In genomic region chr19:17424743-17425365, GRCh38 we compare ENCODE assay signal across 8 cellular contexts. TPM values are rescaled to one million over a fixed set of nuclear protein-coding genes. Genes with fewer than 3 reads are reported as not detected.
A peak's percentile ranks its signal among the peaks of the same experiment; 100 is the strongest.
DNase-seq lines count a peak whose midpoint lies in the region; ATAC-seq, FAIRE-seq and TF ChIP-seq lines count a peak whose summit lies in the region.

No MANE protein-coding gene starts in this region.

- H3K27ac ChIP-seq in endothelial cell of umbilical vein (ENCODE audit: insufficient read depth, low read depth, low read length): no peak overlapping the region

- TF ChIP-seq POLR2A in endothelial cell of umbilical vein (IDR thresholded peaks at IDR 0.05; ENCODE audit: low read depth, low read length): no peak
- TF ChIP-seq POLR2A in H54 (IDR thresholded peaks at IDR 0.05; ENCODE audit: low read depth, low read length): no peak

- POLR2A ChIA-PET in endothelial cell of umbilical vein (lab: Charles Lee): no interaction called here

- no peak overlapping the region for H3K9ac ChIP-seq in endothelial cell of umbilical vein (replicated peaks; ENCODE audit: extremely low read depth, insufficient read depth, low read length)

- H3K4me3 Mint-ChIP-seq in neural crest cell: peak overlapping the region; percentile 72

- in situ Hi-C loops in SK-MEL-5 (cut with HindIII; ENCODE audit: low pct_unique_long_range_greater_than_20kb, low sequenced_read_pairs): no loop called here

- dilution Hi-C loops in endothelial cell of umbilical vein (cut with MboI; ENCODE audit: extremely low pct_ligation_motif_present, low sequenced_read_pairs): no loop called here

- intact Hi-C loops in endothelial cell of umbilical vein (cut with micrococcal nuclease): no loop called here

- H3K4me2 ChIP-seq in endothelial cell of umbilical vein (ENCODE audit: insufficient read depth, low read length): no peak overlapping the region

- H3K9me1 ChIP-seq in endothelial cell of umbilical vein (replicated peaks; ENCODE audit: control insufficient read depth, extremely low read depth, insufficient read depth, low read length): no peaks in the 10 kb centered on the region

- no peaks in the 10 kb centered on the region for H3K9me3 Mint-ChIP-seq in neural crest cell

- H3K4me1 ChIP-seq in endothelial cell of umbilical vein (ENCODE audit: control insufficient read depth, extremely low read depth, insufficient read depth, low read length): peaks cover 5% of the 10 kb centered on the region

- TF ChIP-seq CTCF in AG09309 (IDR thresholded peaks at IDR 0.05; ENCODE audit: control insufficient read depth, insufficient read depth, low read depth, low read length, missing control alignments) (peak; percentile 45), GM12875 (IDR thresholded peaks at IDR 0.05; ENCODE audit: borderline replicate concordance, insufficient read depth, low read depth, low read length) (peak; percentile 51; the same call in 1 of the 2 replicates), endothelial cell of umbilical vein (IDR thresholded peaks at IDR 0.05; ENCODE audit: extremely low read depth in 1 of 2, insufficient read depth in 1 of 2, low read depth in 1 of 2, low read length in 2 of 2) (peak; percentile 42 to 57), neural crest cell (conservative IDR thresholded peaks at IDR 0.05) (peak; percentile 59)

- H3K4me3 ChIP-seq in AG09309 (ENCODE audit: control insufficient read depth, low read depth, low read length) (no peak overlapping the region), GM12875 (ENCODE audit: low read depth, low read length) (no peak overlapping the region), endothelial cell of umbilical vein (replicated peaks in 1 of 3; ENCODE audit: insufficient read depth in 1 of 3, low read depth in 1 of 3, low read length in 3 of 3) (no peak overlapping the region)

- no peaks in the 10 kb centered on the region for H3K27me3 Mint-ChIP-seq in neural crest cell (ENCODE audit: low read depth)

- peaks cover 14% of the 10 kb centered on the region for H3K4me1 Mint-ChIP-seq in neural crest cell

- no peaks in the 10 kb centered on the region for H3K36me3 Mint-ChIP-seq in neural crest cell (ENCODE audit: low read depth)

- no peak for ATAC-seq in GM18511 (IDR thresholded peaks at IDR 0.05; ENCODE audit: unreplicated experiment)

- no peaks in the 10 kb centered on the region for H4K20me1 ChIP-seq in endothelial cell of umbilical vein (replicated peaks; ENCODE audit: control insufficient read depth, extremely low read depth, insufficient read depth, low read length)

- no peaks in the 10 kb centered on the region for H3K79me2 ChIP-seq in endothelial cell of umbilical vein (ENCODE audit: control insufficient read depth, insufficient read depth, low read length)

- CTCF ChIA-PET in endothelial cell of umbilical vein (lab: Charles Lee): interaction anchor here (0.9 to 1.6 kb wide), 4 partner anchors 13 to 34 kb away, joined by 3 to 7 read pairs (median 4); partner anchors contain the start of gene TMEM221

- H2AFZ ChIP-seq in endothelial cell of umbilical vein (ENCODE audit: low read depth, low read length): no peak overlapping the region

- peak; percentile 55 for FAIRE-seq in endothelial cell of umbilical vein (lab: Jason Lieb, UNC)
- FAIRE-seq in HTR-8/SVneo (lab: Jason Lieb, UNC): no peak
- no peak for FAIRE-seq in H54 (lab: Jason Lieb, UNC)

- no peaks in the 10 kb centered on the region for H3K9me3 ChIP-seq in endothelial cell of umbilical vein (replicated peaks; ENCODE audit: control insufficient read depth, insufficient read depth, low read length)

- no peaks in the 10 kb centered on the region for H3K27me3 ChIP-seq in endothelial cell of umbilical vein (ENCODE audit: control insufficient read depth in 2 of 2, insufficient read depth in 2 of 2, low read length in 2 of 2)

- BruUV-seq in endothelial cell of umbilical vein (replicated peaks; lab: Mats Ljungman, UMichigan): no TSS peak

- DNase-seq in AG09309 (ENCODE audit: low read depth): no peak
- DNase-seq in SK-MEL-5 (ENCODE audit: low read depth, low spot score): peak; percentile 65
- peak; percentile 48 for DNase-seq in endothelial cell of umbilical vein (ENCODE audit: low read depth, low spot score)
- DNase-seq in neural crest cell (ENCODE audit: low read depth, low spot score): peak; percentile 76
- DNase-seq in HTR-8/SVneo (ENCODE audit: insufficient read length, low spot score): no peak
- no peak for DNase-seq in H54 (ENCODE audit: insufficient read length, low spot score)

- H3K36me3 ChIP-seq in endothelial cell of umbilical vein (ENCODE audit: control insufficient read depth in 2 of 2, extremely low read depth in 1 of 2, insufficient read depth in 2 of 2, low read length in 2 of 2): no peaks in the 10 kb centered on the region

- peak overlapping the region; percentile 12 for H3K27ac Mint-ChIP-seq in neural crest cell (ENCODE audit: unreplicated experiment)

RNA-seq across cellular contexts. Expression of gene MVB12A, which starts 5.0 kb away (rescaled TPM):
- total RNA-seq in SK-MEL-5 (2014; rRNA removed; shearing (Covaris generic)): 53.4 and 59.8 TPM in 2 replicates
- polyA plus RNA-seq in SK-MEL-5 (2015; cell fraction: cytosol; rRNA removed): 78.4 and 93.3 TPM in 2 replicates
- 19.4 and 28.0 TPM in 2 replicates for polyA plus RNA-seq in SK-MEL-5 (2015; cell fraction: nucleus; rRNA removed)
- 58.1 and 63.3 TPM in 2 replicates for total RNA-seq in endothelial cell of umbilical vein
- polyA plus RNA-seq in endothelial cell of umbilical vein: 88.8 and 109 TPM in 2 replicates
- 46.9 and 68.5 TPM in 2 replicates for polyA plus RNA-seq in endothelial cell of umbilical vein (2011; cell fraction: cytosol; rRNA removed)
- polyA plus RNA-seq in endothelial cell of umbilical vein (2011; cell fraction: nucleus; rRNA removed): 55.0 and 67.6 TPM in 2 replicates
- 29.3 and 44.5 TPM in 2 replicates for polyA plus RNA-seq in endothelial cell of umbilical vein (2012)
- polyA minus RNA-seq in endothelial cell of umbilical vein: 25.8 and 26.0 TPM in 2 replicates
- 34.8 TPM for polyA minus RNA-seq in endothelial cell of umbilical vein (2011; cell fraction: cytosol; rRNA and poly(A)+ RNA removed)
- 15.8 and 20.5 TPM in 2 replicates for polyA minus RNA-seq in endothelial cell of umbilical vein (2011; cell fraction: nucleus; rRNA and poly(A)+ RNA removed)
- 47.6 and 48.1 TPM in 2 replicates for total RNA-seq in neural crest cell

RNA-seq across cellular contexts. Expression of gene BST2, which starts 19.4 kb away (rescaled TPM):
- 0.21 and 1.9 TPM in 2 replicates for total RNA-seq in SK-MEL-5 (2014; rRNA removed; shearing (Covaris generic))
- polyA plus RNA-seq in SK-MEL-5 (2015; cell fraction: cytosol; rRNA removed): 1.6 and 2.3 TPM in 2 replicates
- 0.24 TPM in 1 of 2 replicates, not detected in the other for polyA plus RNA-seq in SK-MEL-5 (2015; cell fraction: nucleus; rRNA removed)
- total RNA-seq in endothelial cell of umbilical vein (20.7 and 21.2 TPM in 2 replicates), neural crest cell (not detected in 2 replicates)
- 145 and 146 TPM in 2 replicates for polyA plus RNA-seq in endothelial cell of umbilical vein
- 143 and 161 TPM in 2 replicates for polyA plus RNA-seq in endothelial cell of umbilical vein (2011; cell fraction: cytosol; rRNA removed)
- polyA plus RNA-seq in endothelial cell of umbilical vein (2011; cell fraction: nucleus; rRNA removed): 45.3 and 52.9 TPM in 2 replicates
- 84.7 and 155 TPM in 2 replicates for polyA plus RNA-seq in endothelial cell of umbilical vein (2012)
- 39.7 and 41.2 TPM in 2 replicates for polyA minus RNA-seq in endothelial cell of umbilical vein
- 168 TPM for polyA minus RNA-seq in endothelial cell of umbilical vein (2011; cell fraction: cytosol; rRNA and poly(A)+ RNA removed)
- 5.7 and 13.0 TPM in 2 replicates for polyA minus RNA-seq in endothelial cell of umbilical vein (2011; cell fraction: nucleus; rRNA and poly(A)+ RNA removed)

RNA-seq across cellular contexts. Expression of gene TMEM221, which starts 23.6 kb away (rescaled TPM):
- 0.08 TPM in 1 of 2 replicates, not detected in the other for total RNA-seq in SK-MEL-5 (2014; rRNA removed; shearing (Covaris generic))
- polyA plus RNA-seq in SK-MEL-5 (2015; cell fraction: cytosol; rRNA removed): 0.05 and 0.08 TPM in 2 replicates
- polyA plus RNA-seq in SK-MEL-5 (2015; cell fraction: nucleus; rRNA removed): not detected in 2 replicates
- not detected in 2 replicates for total RNA-seq in endothelial cell of umbilical vein
- polyA plus RNA-seq in endothelial cell of umbilical vein: 0.06 and 0.08 TPM in 2 replicates
- 0.04 and 0.05 TPM in 2 replicates for polyA plus RNA-seq in endothelial cell of umbilical vein (2011; cell fraction: cytosol; rRNA removed)
- polyA plus RNA-seq in endothelial cell of umbilical vein (2011; cell fraction: nucleus; rRNA removed): 0.14 TPM in 1 of 2 replicates, not detected in the other
- polyA plus RNA-seq in endothelial cell of umbilical vein (2012): 0.10 and 0.13 TPM in 2 replicates
- polyA minus RNA-seq in endothelial cell of umbilical vein: 0.45 TPM in 1 of 2 replicates, not detected in the other
- not detected for polyA minus RNA-seq in endothelial cell of umbilical vein (2011; cell fraction: cytosol; rRNA and poly(A)+ RNA removed)
- polyA minus RNA-seq in endothelial cell of umbilical vein (2011; cell fraction: nucleus; rRNA and poly(A)+ RNA removed): not detected in 2 replicates
- 0.71 and 0.96 TPM in 2 replicates for total RNA-seq in neural crest cell

RNA-seq across cellular contexts. Expression of gene CCDC194, which starts 30.9 kb away (rescaled TPM):
- not detected in 2 replicates for total RNA-seq in SK-MEL-5 (2014; rRNA removed; shearing (Covaris generic))
- polyA plus RNA-seq in SK-MEL-5 (2015; cell fraction: cytosol; rRNA removed): not detected in 2 replicates
- polyA plus RNA-seq in SK-MEL-5 (2015; cell fraction: nucleus; rRNA removed): not detected in 2 replicates
- not detected in 2 replicates for total RNA-seq in endothelial cell of umbilical vein
- polyA plus RNA-seq in endothelial cell of umbilical vein: 0.11 and 0.12 TPM in 2 replicates
- 0.11 TPM in 1 of 2 replicates, not detected in the other for polyA plus RNA-seq in endothelial cell of umbilical vein (2011; cell fraction: cytosol; rRNA removed)
- 0.91 and 1.1 TPM in 2 replicates for polyA plus RNA-seq in endothelial cell of umbilical vein (2011; cell fraction: nucleus; rRNA removed)
- 0.34 and 0.36 TPM in 2 replicates for polyA plus RNA-seq in endothelial cell of umbilical vein (2012)
- polyA minus RNA-seq in endothelial cell of umbilical vein: 0.46 TPM in 1 of 2 replicates, not detected in the other
- polyA minus RNA-seq in endothelial cell of umbilical vein (2011; cell fraction: cytosol; rRNA and poly(A)+ RNA removed): not detected
- 0.58 TPM in 1 of 2 replicates, not detected in the other for polyA minus RNA-seq in endothelial cell of umbilical vein (2011; cell fraction: nucleus; rRNA and poly(A)+ RNA removed)
- not detected in 2 replicates for total RNA-seq in neural crest cell

RNA-seq across cellular contexts. Expression of gene NXNL1, which starts 35.9 kb away (rescaled TPM):
- not detected in 2 replicates for total RNA-seq in SK-MEL-5 (2014; rRNA removed; shearing (Covaris generic))
- polyA plus RNA-seq in SK-MEL-5 (2015; cell fraction: cytosol; rRNA removed): not detected in 2 replicates
- 0.35 TPM in 1 of 2 replicates, not detected in the other for polyA plus RNA-seq in SK-MEL-5 (2015; cell fraction: nucleus; rRNA removed)
- not detected in 2 replicates for total RNA-seq in endothelial cell of umbilical vein
- not detected in 2 replicates for polyA plus RNA-seq in endothelial cell of umbilical vein
- not detected in 2 replicates for polyA plus RNA-seq in endothelial cell of umbilical vein (2011; cell fraction: cytosol; rRNA removed)
- polyA plus RNA-seq in endothelial cell of umbilical vein (2011; cell fraction: nucleus; rRNA removed): not detected in 2 replicates
- polyA plus RNA-seq in endothelial cell of umbilical vein (2012): not detected in 2 replicates
- not detected in 2 replicates for polyA minus RNA-seq in endothelial cell of umbilical vein
- polyA minus RNA-seq in endothelial cell of umbilical vein (2011; cell fraction: cytosol; rRNA and poly(A)+ RNA removed): not detected
- polyA minus RNA-seq in endothelial cell of umbilical vein (2011; cell fraction: nucleus; rRNA and poly(A)+ RNA removed): not detected in 2 replicates
- total RNA-seq in neural crest cell: not detected in 2 replicates

Comparison
In these comparisons a context has a peak if more than half of its experiments do, and no peak if none do; other contexts are left out.
1. DNase-seq: peak in SK-MEL-5 (single experiment), endothelial cell of umbilical vein (single experiment) and neural crest cell (single experiment); none in AG09309 (single experiment), HTR-8/SVneo (single experiment) and H54 (single experiment).
2. Peak in every context shown above with its lines, with median percentiles within 50 percentile points of each other: CTCF ChIP-seq.